ENCODE assay signal across 34 cellular contexts in genomic region chr5:172975289-172975688, GRCh38.
"Had no signal": no experiment of that assay in that cellular context is flagged by ENCODE, and none has a peak within 500 bp of the region (broad histone marks: within the 10 kb centered on the region; RNA-seq: fewer than 3 reads in every experiment).

No MANE protein-coding gene starts in this region.

- H3K9me3 ChIP-seq: adrenal gland, ascending aorta, body of pancreas, breast epithelium had no signal

- H3K36me3 ChIP-seq: adrenal gland, ascending aorta, brain microvascular endothelial cell, breast epithelium, cardiac muscle cell had no signal

- DNase-seq: activated effector memory CD4-positive, alpha-beta T cell treated with anti-CD3 and anti-CD28 coated beads, Interleukin-2, amount 50 U/mL, for 16 hours; activated effector memory CD4-positive, alpha-beta T cell treated with Interleukin-2 at 50 U/mL for 16 hours; activated gamma-delta T cell; activated gamma-delta T cell treated with Interleukin-2 at 50 U/mL for 16 hours; activated naive CD4-positive, alpha-beta T cell; activated naive CD4-positive, alpha-beta T cell treated with anti-CD3 and anti-CD28 coated beads for 36 hours; activated naive CD4-positive, alpha-beta T cell treated with anti-CD3 and anti-CD28 coated beads, Interleukin-2, amount 10 ng/mL, durations not matched to agents 7 days and 5 days; activated naive CD4-positive, alpha-beta T cell treated with anti-CD3 and anti-CD28 coated beads, Interleukin-2, amount 50 U/mL, for 16 hours; activated naive CD4-positive, alpha-beta T cell treated with Interleukin-2 at 50 U/mL for 16 hours; activated naive CD8-positive, alpha-beta T cell treated with anti-CD3 and anti-CD28 coated beads for 36 hours; activated naive CD8-positive, alpha-beta T cell treated with anti-CD3 and anti-CD28 coated beads, Interleukin-2, amount 10 ng/mL, durations not matched to agents 7 days and 5 days; activated naive CD8-positive, alpha-beta T cell treated with anti-CD3 and anti-CD28 coated beads, Interleukin-2, amount 50 U/mL, for 24 hours; activated T-cell treated with anti-CD3 and anti-CD28 coated beads, Interleukin-2, amount 50 U/mL, for 1 hour; activated T-cell treated with anti-CD3 and anti-CD28 coated beads, Interleukin-2, amount 50 U/mL, for 24 hours; activated T-cell treated with anti-CD3 and anti-CD28 coated beads, Interleukin-2, amount 50 U/mL, for 4 hours; activated T-cell treated with anti-CD3 and anti-CD28 coated beads, Interleukin-2, amount 50 U/mL, for 48 hours; activated T-cell treated with anti-CD3 and anti-CD28 coated beads, Interleukin-2, amount 50 U/mL, for 72 hours; adrenal gland; amniotic stem cell; amygdala; anterior cingulate cortex; aorta; body of pancreas; brain microvascular endothelial cell; caudate nucleus; central memory CD4-positive, alpha-beta T cell; cerebellar nuclear complex had no signal

- FAIRE-seq: astrocyte, bronchial epithelial cell had no signal

- H3K27ac ChIP-seq: adrenal gland, ascending aorta, body of pancreas, brain microvascular endothelial cell, breast epithelium, cardiac muscle cell had no signal

- H3K4me3 ChIP-seq: adrenal gland, ascending aorta, body of pancreas, breast epithelium, cardiac muscle cell had no signal

- H3K27me3 ChIP-seq: adrenal gland, ascending aorta, body of pancreas, brain microvascular endothelial cell, breast epithelium had no signal

- H3K4me1 ChIP-seq: adrenal gland, ascending aorta, body of pancreas, breast epithelium had no signal

- ATAC-seq: activated naive CD4-positive, alpha-beta T cell treated with anti-CD3 and anti-CD28 coated beads, Interleukin-2, amount 50 U/mL, for 72 hours; activated naive CD8-positive, alpha-beta T cell treated with anti-CD3 and anti-CD28 coated beads, Interleukin-2, amount 50 U/mL, for 24 hours; activated T-cell treated with anti-CD3 and anti-CD28 coated beads, Interleukin-2, amount 50 U/mL, for 4 hours; activated T-cell treated with anti-CD3 and anti-CD28 coated beads, Interleukin-2, amount 50 U/mL, for 72 hours; activated T-helper 17 cell treated with anti-CD3 and anti-CD28 coated beads, Interleukin-2, amount 50 U/mL, for 72 hours; body of pancreas had no signal
